15 cellular contexts compared by ENCODE assay signal in the genomic region with DNA sequence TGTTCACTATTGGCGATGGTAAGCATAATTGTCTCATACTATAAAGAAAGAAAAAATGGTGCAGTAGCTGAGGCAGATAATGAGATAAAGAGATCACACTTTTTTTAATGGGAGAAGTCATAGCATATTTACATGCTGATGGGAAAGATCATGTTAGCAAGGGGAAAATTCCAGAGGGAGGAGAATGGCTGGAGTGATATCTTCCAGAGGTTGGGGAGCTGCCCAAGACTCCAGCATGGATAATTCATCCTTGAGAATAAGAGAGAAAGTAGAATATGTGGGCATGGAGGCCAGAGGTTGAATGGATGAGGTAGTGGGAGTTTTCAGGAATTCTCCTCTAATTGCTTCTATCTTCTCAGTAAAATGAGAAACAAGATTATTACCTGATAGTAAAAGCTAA. TPM values are rescaled to one million over a fixed set of nuclear protein-coding genes. Genes with fewer than 3 reads are reported as not detected.
DNase-seq lines count a peak whose midpoint lies in the region; ATAC-seq and TF ChIP-seq lines count a peak whose summit lies in the region.
"Had no signal": no experiment of that assay in that cellular context is flagged by ENCODE, and none has a peak within 500 bp of the region (broad histone marks: within the 10 kb centered on the region; RNA-seq: fewer than 3 reads in every experiment).

No MANE protein-coding gene starts in this region.

- H3K36me3 ChIP-seq in gastroesophageal sphincter (no peaks in the 10 kb centered on the region), suprapubic skin (no peaks in the 10 kb centered on the region), heart right ventricle (no peaks in the 10 kb centered on the region)
- H3K36me3 ChIP-seq: gastrocnemius medialis, right lobe of liver had no signal

- peak overlapping the region; percentile 71 for H3K27ac Mint-ChIP-seq in T-helper 1 cell treated with Interleukin-12 subunit alpha and Interleukin-12 subunit beta and Interleukin-4 antibody, amounts not matched to agents 30 μg/mL and 1 μg/mL, for 36 hours
- H3K27ac Mint-ChIP-seq in activated B cell treated with CpG ODN at 0.5 μM for 24 hours, result peak overlapping the region; percentile 65

- peaks cover 29% of the 10 kb centered on the region for H3K4me1 Mint-ChIP-seq in T-helper 1 cell treated with Interleukin-12 subunit alpha and Interleukin-12 subunit beta and Interleukin-4 antibody, amounts not matched to agents 30 μg/mL and 1 μg/mL, for 36 hours (ENCODE audit: low read depth)
- H3K4me1 Mint-ChIP-seq in activated B cell treated with CpG ODN at 0.5 μM for 24 hours, result peaks cover 23% of the 10 kb centered on the region

- POLR2A ChIA-PET in activated B cell treated with CpG ODN at 0.5 μM for 24 hours (lab: Charles Lee), result interaction anchor here (0.7 kb wide), 1 partner anchor 12 kb away, joined by 3 read pairs; no protein-coding TSS in a partner anchor

- H3K9me3 ChIP-seq in gastroesophageal sphincter (no peaks in the 10 kb centered on the region), suprapubic skin (no peaks in the 10 kb centered on the region), heart right ventricle (peaks cover 0 to 7% (median 0%) of the 10 kb centered on the region in 11 donors)
- H3K9me3 ChIP-seq: gastrocnemius medialis, right lobe of liver had no signal

- H3K27ac ChIP-seq in gastroesophageal sphincter, result peak overlapping the region; percentile 77 to 91 (median 82)
- H3K27ac ChIP-seq in suprapubic skin, result peak overlapping the region; percentile 28
- peak overlapping the region in 1 of 10 donors; percentile 59 for H3K27ac ChIP-seq in heart right ventricle
- H3K27ac ChIP-seq: gastrocnemius medialis had no signal

- CTCF ChIA-PET in activated B cell treated with CpG ODN at 0.5 μM for 24 hours (lab: Charles Lee), result interaction anchor here (1.0 to 1.8 kb wide), 3 partner anchors 13 to 80 kb away, joined by 3 to 7 read pairs (median 4); no protein-coding TSS in a partner anchor

- H3K4me3 ChIP-seq in gastroesophageal sphincter, result no peak overlapping the region
- no peak overlapping the region for H3K4me3 ChIP-seq in suprapubic skin
- no peak overlapping the region for H3K4me3 ChIP-seq in heart right ventricle
- H3K4me3 ChIP-seq: gastrocnemius medialis, right lobe of liver had no signal

- H3K27me3 ChIP-seq in gastroesophageal sphincter (no peaks in the 10 kb centered on the region), suprapubic skin (no peaks in the 10 kb centered on the region), heart right ventricle (no peaks in the 10 kb centered on the region)
- H3K27me3 ChIP-seq: gastrocnemius medialis, right lobe of liver had no signal

- H3K36me3 Mint-ChIP-seq in T-helper 1 cell treated with Interleukin-12 subunit alpha and Interleukin-12 subunit beta and Interleukin-4 antibody, amounts not matched to agents 30 μg/mL and 1 μg/mL, for 36 hours (ENCODE audit: low read depth), result peaks cover 8% of the 10 kb centered on the region
- no peaks in the 10 kb centered on the region for H3K36me3 Mint-ChIP-seq in activated B cell treated with CpG ODN at 0.5 μM for 24 hours (ENCODE audit: low read depth)

- TF ChIP-seq EP300 in gastroesophageal sphincter (IDR thresholded peaks at IDR 0.05), result no peak
- no peak for TF ChIP-seq EP300 in suprapubic skin (IDR thresholded peaks at IDR 0.05)

- H3K27me3 Mint-ChIP-seq in T-helper 1 cell treated with Interleukin-12 subunit alpha and Interleukin-12 subunit beta and Interleukin-4 antibody, amounts not matched to agents 30 μg/mL and 1 μg/mL, for 36 hours (ENCODE audit: low read depth), result no peaks in the 10 kb centered on the region
- H3K27me3 Mint-ChIP-seq in activated B cell treated with CpG ODN at 0.5 μM for 24 hours, result no peaks in the 10 kb centered on the region

- no peak for TF ChIP-seq CTCF in activated B cell treated with CpG ODN at 0.5 μM for 24 hours (IDR thresholded peaks at IDR 0.05)
- TF ChIP-seq CTCF in gastroesophageal sphincter (IDR thresholded peaks at IDR 0.05), result no peak
- TF ChIP-seq CTCF in suprapubic skin (IDR thresholded peaks at IDR 0.05), result no peak
- no peak for TF ChIP-seq CTCF in heart right ventricle (IDR thresholded peaks at IDR 0.05)

- no peak for TF ChIP-seq POLR2A in gastroesophageal sphincter (IDR thresholded peaks at IDR 0.05)
- no peak for TF ChIP-seq POLR2A in suprapubic skin (IDR thresholded peaks at IDR 0.05)

- ATAC-seq in activated B cell treated with CpG ODN at 0.5 μM for 24 hours (ENCODE audit: low read depth) (no peak), gastroesophageal sphincter (no peak), HG03460 (IDR thresholded peaks at IDR 0.05; ENCODE audit: unreplicated experiment) (no peak), heart right ventricle (no peak)
- ATAC-seq: gastrocnemius medialis had no signal

- H3K4me3 Mint-ChIP-seq in T-helper 1 cell treated with Interleukin-12 subunit alpha and Interleukin-12 subunit beta and Interleukin-4 antibody, amounts not matched to agents 30 μg/mL and 1 μg/mL, for 36 hours, result peak overlapping the region; percentile 27
- no peak overlapping the region for H3K4me3 Mint-ChIP-seq in activated B cell treated with CpG ODN at 0.5 μM for 24 hours

- 77 to 82% methylated on average over 1 of the region's 1 CpG for WGBS in gastroesophageal sphincter (ENCODE audit: low coverage in 1 of 2), 2 donors
- 88% methylated on average over 1 of the region's 1 CpG for WGBS in suprapubic skin
- 88 to 98% methylated on average over 1 of the region's 1 CpG for WGBS in heart right ventricle, 2 donors

- H3K4me1 ChIP-seq in gastroesophageal sphincter (peaks cover 0 to 47% (median 9%) of the 10 kb centered on the region in 3 donors), suprapubic skin (no peaks in the 10 kb centered on the region), heart right ventricle (peaks cover 0 to 17% (median 0%) of the 10 kb centered on the region in 9 donors)
- H3K4me1 ChIP-seq: gastrocnemius medialis, right lobe of liver had no signal

- no peak for DNase-seq in T-helper 1 cell
- DNase-seq in activated B cell treated with CpG ODN at 0.5 μM for 24 hours, result no peak
- no peak for DNase-seq in suprapubic skin (ENCODE audit: low spot score in 2 of 2)
- no peak for DNase-seq in NCI-H524 (lab: John Stamatoyannopoulos, UW)
- DNase-seq in heart right ventricle, result no peak
- DNase-seq: 8988T, amygdala, gastrocnemius medialis, islet precursor cell, right lobe of liver, T1000 had no signal

- peaks cover 7% of the 10 kb centered on the region for H3K9me3 Mint-ChIP-seq in T-helper 1 cell treated with Interleukin-12 subunit alpha and Interleukin-12 subunit beta and Interleukin-4 antibody, amounts not matched to agents 30 μg/mL and 1 μg/mL, for 36 hours
- no peaks in the 10 kb centered on the region for H3K9me3 Mint-ChIP-seq in activated B cell treated with CpG ODN at 0.5 μM for 24 hours

- intact Hi-C loops in activated B cell treated with CpG ODN at 0.5 μM for 24 hours (cut with micrococcal nuclease) (loop anchor here (1.0 kb wide), 5 partner anchors 8 to 45 kb away; a partner anchor contains a TSS), heart right ventricle (cut with DNase I) (no loop called here)

RNA-seq across cellular contexts. Expression of a gene that starts 45.8 kb away (rescaled TPM):
- total RNA-seq in activated B cell treated with CpG ODN at 0.5 μM for 24 hours (52.9 and 56.8 TPM in 2 replicates), gastroesophageal sphincter (10 to 100 TPM in 2 of 4 donors, 1 to 10 TPM in 2; 5.6 to 18.0 (median 12.8) TPM), suprapubic skin (10 to 100 TPM in 2 of 4 donors, 1 to 10 TPM in 2; 5.3 to 20.8 (median 13.8) TPM), heart right ventricle (1 to 10 TPM in 4 of 10 donors, under 1 TPM in 6; 0.30 to 7.2 (median 0.84) TPM)
- 1 to 10 TPM in 1 of 2 donors, under 1 TPM in 1; 0.95 to 5.8 TPM for polyA plus RNA-seq in heart right ventricle
- total RNA-seq: MCF 10A had no signal
